ENCODE assay signal across 26 cellular contexts in the genomic region with DNA sequence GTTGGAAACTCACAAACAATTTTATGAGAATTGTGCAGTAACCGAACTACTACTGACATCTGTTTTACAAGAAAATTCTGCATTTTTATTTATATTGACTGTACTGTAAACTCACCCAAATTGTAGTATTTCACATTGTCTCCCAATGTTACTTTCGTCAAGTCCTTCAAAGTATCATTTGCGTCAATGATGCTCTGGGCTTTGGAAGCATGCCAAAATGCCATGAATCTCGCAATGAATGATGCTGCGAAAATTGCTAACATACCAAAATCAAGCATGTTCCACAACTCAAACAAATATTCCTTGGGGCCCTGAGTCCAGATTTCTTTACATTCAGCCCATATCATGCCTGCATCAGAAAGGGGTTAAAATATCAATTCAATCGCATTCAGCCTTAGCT.
"Had no signal": no experiment of that assay in that cellular context is flagged by ENCODE, and none has a peak within 500 bp of the region (broad histone marks: within the 10 kb centered on the region; RNA-seq: fewer than 3 reads in every experiment).

No MANE protein-coding gene starts in this region.

- H3K36me3 ChIP-seq: colonic mucosa, esophagus squamous epithelium, gastrocnemius medialis, heart right ventricle, left lung, lower lobe of right lung had no signal

- FAIRE-seq: endometrium, islet of Langerhans, keratinocyte had no signal

- H3K27ac Mint-ChIP-seq: dendritic cell treated with granulocyte-macrophage colony-stimulating factor and Interleukin-4, amounts not matched to agents 40 ng/mL and 50 ng/mL, for 4 days; effector memory CD8-positive, alpha-beta T cell; endodermal cell; naive B cell had no signal

- H3K4me3 ChIP-seq: colonic mucosa, esophagus squamous epithelium, gastrocnemius medialis, heart right ventricle, left lung, lower lobe of right lung, mucosa of descending colon had no signal

- H3K9me3 Mint-ChIP-seq: dendritic cell treated with granulocyte-macrophage colony-stimulating factor and Interleukin-4, amounts not matched to agents 40 ng/mL and 50 ng/mL, for 4 days; endodermal cell; naive B cell had no signal

- H3K27me3 Mint-ChIP-seq: dendritic cell treated with granulocyte-macrophage colony-stimulating factor and Interleukin-4, amounts not matched to agents 40 ng/mL and 50 ng/mL, for 4 days; effector memory CD8-positive, alpha-beta T cell; naive B cell had no signal

- H3K27me3 ChIP-seq: colonic mucosa, esophagus squamous epithelium, gastrocnemius medialis, heart right ventricle, left lung had no signal

- H3K9me3 ChIP-seq: colonic mucosa, esophagus squamous epithelium, gastrocnemius medialis, heart right ventricle, left lung, lower lobe of right lung, mucosa of descending colon had no signal

- H3K4me1 Mint-ChIP-seq: naive B cell had no signal

- H3K4me1 ChIP-seq: colonic mucosa, gastrocnemius medialis, heart right ventricle, left lung, lower lobe of right lung had no signal

- H3K27ac ChIP-seq: colonic mucosa, epithelial cell of prostate, esophagus squamous epithelium, gastrocnemius medialis, heart right ventricle, left lung, lower lobe of right lung had no signal

- H3K36me3 Mint-ChIP-seq: naive B cell had no signal

- H3K4me3 Mint-ChIP-seq: dendritic cell treated with granulocyte-macrophage colony-stimulating factor and Interleukin-4, amounts not matched to agents 40 ng/mL and 50 ng/mL, for 4 days; effector memory CD8-positive, alpha-beta T cell; endodermal cell; naive B cell had no signal

- DNase-seq: colonic mucosa; cortex of kidney; effector CD8-positive, alpha-beta T cell; effector memory CD8-positive, alpha-beta T cell; endodermal cell; erythroblast; esophagus squamous epithelium; foreskin fibroblast; foreskin melanocyte; gastrocnemius medialis; glutamatergic neuron; head of caudate nucleus; heart right ventricle; hippocampal formation; left cardiac atrium; left lung; left ventricle myocardium superior; lower lobe of right lung; mesendoderm; mucosa of descending colon; naive B cell had no signal
